16 cellular contexts compared by ENCODE assay signal in the genomic region with DNA sequence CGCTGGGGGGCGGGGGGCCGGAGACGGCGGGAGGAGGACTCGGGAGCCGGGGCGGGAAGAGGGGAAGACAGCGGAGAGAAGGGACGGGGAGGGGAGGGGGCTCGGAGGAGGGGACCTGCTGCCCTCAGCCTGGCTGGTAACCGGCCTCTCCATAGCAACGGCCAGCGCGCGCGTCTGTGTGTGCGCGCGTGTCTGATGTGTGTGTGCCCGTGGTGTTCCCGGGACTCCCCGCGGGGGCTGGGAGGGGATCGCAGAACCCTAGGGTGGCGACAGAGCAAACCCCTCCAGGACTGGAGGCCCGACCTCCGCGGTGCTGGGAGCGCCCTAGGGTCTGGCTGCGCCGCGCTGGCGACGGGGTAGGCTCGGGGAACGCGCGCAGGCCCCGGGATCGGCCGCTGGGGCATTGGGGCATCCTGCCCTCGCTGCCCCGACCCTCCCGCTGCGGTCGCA.
DNase-seq lines count a peak whose midpoint lies in the region; ATAC-seq and TF ChIP-seq lines count a peak whose summit lies in the region.
"Had no signal": no experiment of that assay in that cellular context is flagged by ENCODE, and none has a peak within 500 bp of the region (broad histone marks: within the 10 kb centered on the region; RNA-seq: fewer than 3 reads in every experiment).

No MANE protein-coding gene starts in this region.

- no peak for ATAC-seq in activated naive CD4-positive, alpha-beta T cell treated with anti-CD3 and anti-CD28 coated beads, Interleukin-2, amount 50 U/mL, for 72 hours
- ATAC-seq: esophagus mucosa, PC-3 had no signal

- H3K4me1 Mint-ChIP-seq in activated naive CD4-positive, alpha-beta T cell treated with anti-CD3 and anti-CD28 coated beads, Interleukin-2, amount 10 ng/mL, durations not matched to agents 7 days and 5 days = peaks cover 15% of the 10 kb centered on the region
- peaks cover 0 to 2% of the 10 kb centered on the region in 2 donors for H3K4me1 Mint-ChIP-seq in immature natural killer cell

- no peak overlapping the region for H3K27ac Mint-ChIP-seq in activated naive CD4-positive, alpha-beta T cell treated with anti-CD3 and anti-CD28 coated beads, Interleukin-2, amount 10 ng/mL, durations not matched to agents 7 days and 5 days
- no peak overlapping the region for H3K27ac Mint-ChIP-seq in activated naive CD4-positive, alpha-beta T cell treated with anti-CD3 and anti-CD28 coated beads, Interleukin-2, amount 50 U/mL, for 72 hours
- no peak overlapping the region for H3K27ac Mint-ChIP-seq in immature natural killer cell
- H3K27ac Mint-ChIP-seq: IgD-negative memory B cell, T-cell had no signal

- H3K27ac ChIP-seq in iPS-20b (ENCODE audit: low read length) = no peak overlapping the region
- no peak overlapping the region for H3K27ac ChIP-seq in spleen
- H3K27ac ChIP-seq: adrenal gland, colonic mucosa had no signal

- no peak overlapping the region for H3K4me3 Mint-ChIP-seq in activated naive CD4-positive, alpha-beta T cell treated with anti-CD3 and anti-CD28 coated beads, Interleukin-2, amount 10 ng/mL, durations not matched to agents 7 days and 5 days
- H3K4me3 Mint-ChIP-seq in immature natural killer cell = no peak overlapping the region
- H3K4me3 Mint-ChIP-seq: IgD-negative memory B cell had no signal

- H3K4me1 ChIP-seq in iPS-20b (ENCODE audit: insufficient read depth, low read length) = no peaks in the 10 kb centered on the region
- peaks cover 18 to 58% (median 46%) of the 10 kb centered on the region in 6 donors for H3K4me1 ChIP-seq in spleen
- H3K4me1 ChIP-seq: colonic mucosa had no signal

- H3K36me3 ChIP-seq in iPS-20b (ENCODE audit: insufficient read depth, low read depth, low read length) (no peaks in the 10 kb centered on the region), spleen (no peaks in the 10 kb centered on the region)
- H3K36me3 ChIP-seq: adrenal gland, colonic mucosa had no signal

- H3K9me3 ChIP-seq in iPS-20b (ENCODE audit: insufficient read depth, low read depth, low read length) (peaks cover 16% of the 10 kb centered on the region), spleen (peaks cover 0 to 7% (median 0%) of the 10 kb centered on the region in 8 donors)
- H3K9me3 ChIP-seq: adrenal gland, colonic mucosa had no signal

- H3K36me3 Mint-ChIP-seq in activated naive CD4-positive, alpha-beta T cell treated with anti-CD3 and anti-CD28 coated beads, Interleukin-2, amount 10 ng/mL, durations not matched to agents 7 days and 5 days = no peaks in the 10 kb centered on the region
- peaks cover 0 to 6% of the 10 kb centered on the region in 2 donors for H3K36me3 Mint-ChIP-seq in activated naive CD4-positive, alpha-beta T cell treated with anti-CD3 and anti-CD28 coated beads, Interleukin-2, amount 50 U/mL, for 72 hours
- no peaks in the 10 kb centered on the region for H3K36me3 Mint-ChIP-seq in immature natural killer cell
- H3K36me3 Mint-ChIP-seq: IgD-negative memory B cell, T-cell had no signal

- CTCF ChIA-PET in activated naive CD4-positive, alpha-beta T cell treated with anti-CD3 and anti-CD28 coated beads, Interleukin-2, amount 10 ng/mL, durations not matched to agents 7 days and 5 days (lab: Charles Lee) = no interaction called here

- H3K9me3 Mint-ChIP-seq in activated naive CD4-positive, alpha-beta T cell treated with anti-CD3 and anti-CD28 coated beads, Interleukin-2, amount 10 ng/mL, durations not matched to agents 7 days and 5 days = peaks cover 2% of the 10 kb centered on the region
- H3K9me3 Mint-ChIP-seq in activated naive CD4-positive, alpha-beta T cell treated with anti-CD3 and anti-CD28 coated beads, Interleukin-2, amount 50 U/mL, for 72 hours = no peaks in the 10 kb centered on the region
- no peaks in the 10 kb centered on the region for H3K9me3 Mint-ChIP-seq in immature natural killer cell

- intact Hi-C loops in spleen (cut with DNase I; ENCODE audit: low total_unique reads) = no loop called here

- peaks cover 68% of the 10 kb centered on the region for H3K27me3 ChIP-seq in iPS-20b (ENCODE audit: insufficient read depth, low read length)
- H3K27me3 ChIP-seq in spleen (replicated peaks in 1 of 7) = peaks cover 12 to 74% (median 55%) of the 10 kb centered on the region in 7 donors

- DNase-seq in activated naive CD4-positive, alpha-beta T cell treated with anti-CD3 and anti-CD28 coated beads, Interleukin-2, amount 10 ng/mL, durations not matched to agents 7 days and 5 days = peak; percentile 19
- no peak for DNase-seq in activated naive CD4-positive, alpha-beta T cell treated with anti-CD3 and anti-CD28 coated beads, Interleukin-2, amount 50 U/mL, for 72 hours (ENCODE audit: low spot score in 2 of 2)
- DNase-seq in NCI-H146 (lab: John Stamatoyannopoulos, UW) = peak; percentile 87
- DNase-seq in spleen = peak; percentile 57
- no peak for DNase-seq in immature natural killer cell
- DNase-seq in middle frontal gyrus (ENCODE audit: extremely low spot score, low spot score) = no peak
- no peak for DNase-seq in NCI-H1048 (lab: John Stamatoyannopoulos, UW)
- DNase-seq: colonic mucosa, NCI-H446, PC-3, substantia nigra, T-cell had no signal

- no peak overlapping the region for H3K9ac ChIP-seq in iPS-20b (ENCODE audit: low read depth, low read length)

- WGBS in spleen, 5 donors = 3 to 9% (median 6%) methylated on average over 26 to 47 of the region's 47 CpGs

- no peak for TF ChIP-seq POLR2A in spleen (IDR thresholded peaks at IDR 0.05)

- peaks cover 76% of the 10 kb centered on the region for H3K27me3 Mint-ChIP-seq in activated naive CD4-positive, alpha-beta T cell treated with anti-CD3 and anti-CD28 coated beads, Interleukin-2, amount 10 ng/mL, durations not matched to agents 7 days and 5 days
- peaks cover 7 to 17% (median 9%) of the 10 kb centered on the region in 3 donors for H3K27me3 Mint-ChIP-seq in immature natural killer cell (ENCODE audit: low read depth in 3 of 3)

- TF ChIP-seq CTCF in spleen (IDR thresholded peaks at IDR 0.05 in 8 of 11, conservative IDR thresholded peaks at IDR 0.05 in 3 of 11) = no peak

- H3K4me3 ChIP-seq in iPS-20b (ENCODE audit: low read length) (peak overlapping the region; percentile 50; the same call in 1 of the 2 replicates), spleen (peak overlapping the region in 1 of 8 donors; percentile 1)
- H3K4me3 ChIP-seq: adrenal gland, colonic mucosa had no signal

Comparison
In these comparisons a context has a peak if more than half of its experiments do, and no peak if none do; other contexts are left out.
1. DNase-seq: peak in activated naive CD4-positive, alpha-beta T cell treated with anti-CD3 and anti-CD28 coated beads, Interleukin-2, amount 10 ng/mL, durations not matched to agents 7 days and 5 days (single experiment), NCI-H146 (single experiment) and spleen (single experiment); none in activated naive CD4-positive, alpha-beta T cell treated with anti-CD3 and anti-CD28 coated beads, Interleukin-2, amount 50 U/mL, for 72 hours (0 of 2), immature natural killer cell (0 of 3), middle frontal gyrus (single experiment) and NCI-H1048 (single experiment).